In the genomic region with DNA sequence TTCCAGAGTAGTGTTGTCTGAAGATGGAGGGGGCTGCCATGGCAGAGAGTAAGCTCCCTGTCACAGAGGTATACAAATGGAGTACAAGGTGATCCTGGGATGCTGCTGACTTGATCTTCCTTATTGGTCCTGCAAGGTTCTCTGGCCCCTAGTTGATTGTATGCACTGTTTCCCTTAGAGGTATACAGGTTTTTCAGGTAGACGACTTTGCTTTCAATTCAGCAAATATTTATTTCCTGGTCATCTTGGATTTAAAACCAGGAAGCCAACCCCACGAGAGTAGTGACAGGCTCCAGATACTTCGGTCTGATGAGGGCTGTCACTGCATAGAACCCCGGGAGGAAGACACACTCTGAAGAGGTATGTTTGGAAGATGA, we compare ENCODE assay signal across 24 cellular contexts. TPM values are rescaled to one million over a fixed set of nuclear protein-coding genes. Genes with fewer than 3 reads are reported as not detected.
DNase-seq lines count a peak whose midpoint lies in the region; ATAC-seq and TF ChIP-seq lines count a peak whose summit lies in the region.
"Had no signal": no experiment of that assay in that cellular context is flagged by ENCODE, and none has a peak within 500 bp of the region (broad histone marks: within the 10 kb centered on the region; RNA-seq: fewer than 3 reads in every experiment).

No MANE protein-coding gene starts in this region.

- no peaks in the 10 kb centered on the region for H3K36me3 ChIP-seq in prostate gland
- H3K36me3 ChIP-seq: BLaER1 treated with 17β-estradiol and CSF1 and Interleukin-3, amounts not matched to agents 10 nM and 100 nM; SJSA1 had no signal

- no peak overlapping the region for H3K56ac ChIP-seq in H9 (ENCODE audit: insufficient read length, low read depth, low read length)

- H3K23ac ChIP-seq in H9 (ENCODE audit: insufficient read length, low read depth, low read length), result no peak overlapping the region

- no peaks in the 10 kb centered on the region for H4K20me1 ChIP-seq in H9 (ENCODE audit: control insufficient read depth, insufficient read depth, insufficient read length)
- H4K20me1 ChIP-seq: BLaER1 treated with 17β-estradiol and CSF1 and Interleukin-3, amounts not matched to agents 10 nM and 100 nM had no signal

- H2BK12ac ChIP-seq in H9 (ENCODE audit: insufficient read length, low read depth, low read length), result no peak overlapping the region

- no peak overlapping the region for H2BK120ac ChIP-seq in H9 (ENCODE audit: low read depth, low read length, poor library complexity, severe bottlenecking)

- peak overlapping the region; percentile 2 for H3K27ac Mint-ChIP-seq in activated naive CD8-positive, alpha-beta T cell treated with anti-CD3 and anti-CD28 coated beads, Interleukin-2, amount 10 ng/mL, durations not matched to agents 7 days and 5 days
- H3K27ac Mint-ChIP-seq in activated naive CD8-positive, alpha-beta T cell treated with anti-CD3 and anti-CD28 coated beads, Interleukin-2, amount 50 U/mL, for 24 hours, result no peak overlapping the region
- no peak overlapping the region for H3K27ac Mint-ChIP-seq in H9
- H3K27ac Mint-ChIP-seq in dendritic cell treated with granulocyte-macrophage colony-stimulating factor and Interleukin-4, amounts not matched to agents 40 ng/mL and 50 ng/mL, for 4 days, result peak overlapping the region; percentile 8
- H3K27ac Mint-ChIP-seq: GM23338 had no signal

- no peak overlapping the region for H4K8ac ChIP-seq in H9 (replicated peaks; ENCODE audit: insufficient read length, low read depth, low read length)

- H3K27me3 Mint-ChIP-seq in activated naive CD8-positive, alpha-beta T cell treated with anti-CD3 and anti-CD28 coated beads, Interleukin-2, amount 10 ng/mL, durations not matched to agents 7 days and 5 days, result no peaks in the 10 kb centered on the region
- no peaks in the 10 kb centered on the region for H3K27me3 Mint-ChIP-seq in activated naive CD8-positive, alpha-beta T cell treated with anti-CD3 and anti-CD28 coated beads, Interleukin-2, amount 50 U/mL, for 24 hours
- no peaks in the 10 kb centered on the region for H3K27me3 Mint-ChIP-seq in H9 (ENCODE audit: low read depth)
- no peaks in the 10 kb centered on the region for H3K27me3 Mint-ChIP-seq in dendritic cell treated with granulocyte-macrophage colony-stimulating factor and Interleukin-4, amounts not matched to agents 40 ng/mL and 50 ng/mL, for 4 days

- POLR2A ChIA-PET in activated naive CD8-positive, alpha-beta T cell treated with anti-CD3 and anti-CD28 coated beads, Interleukin-2, amount 10 ng/mL, durations not matched to agents 7 days and 5 days (lab: Charles Lee), result no interaction called here

- H2BK20ac ChIP-seq in H9 (ENCODE audit: low read depth, low read length, poor library complexity, severe bottlenecking), result no peak overlapping the region

- H3K23me2 ChIP-seq in H9 (ENCODE audit: insufficient read length, low read depth, low read length, poor library complexity, severe bottlenecking), result no peaks in the 10 kb centered on the region

- no peak overlapping the region for H3K18ac ChIP-seq in H9 (ENCODE audit: insufficient read length, low read depth, low read length)

- no peak overlapping the region for H3K4me3 Mint-ChIP-seq in activated naive CD8-positive, alpha-beta T cell treated with anti-CD3 and anti-CD28 coated beads, Interleukin-2, amount 10 ng/mL, durations not matched to agents 7 days and 5 days
- H3K4me3 Mint-ChIP-seq in activated naive CD8-positive, alpha-beta T cell treated with anti-CD3 and anti-CD28 coated beads, Interleukin-2, amount 50 U/mL, for 24 hours, result no peak overlapping the region
- no peak overlapping the region for H3K4me3 Mint-ChIP-seq in H9
- H3K4me3 Mint-ChIP-seq in dendritic cell treated with granulocyte-macrophage colony-stimulating factor and Interleukin-4, amounts not matched to agents 40 ng/mL and 50 ng/mL, for 4 days, result no peak overlapping the region
- H3K4me3 Mint-ChIP-seq: GM23338 had no signal

- intact Hi-C loops in dendritic cell treated with granulocyte-macrophage colony-stimulating factor and Interleukin-4, amounts not matched to agents 40 ng/mL and 50 ng/mL, for 4 days (cut with micrococcal nuclease), result no loop called here
- intact Hi-C loops in prostate gland (cut with DNase I), result no loop called here

- H4K91ac ChIP-seq in H9 (ENCODE audit: insufficient read length, low read depth, low read length), result no peak overlapping the region

- no peaks in the 10 kb centered on the region for H3K79me1 ChIP-seq in H9 (ENCODE audit: insufficient read depth, low read depth, low read length, poor library complexity, severe bottlenecking)

- no peak overlapping the region for H2BK5ac ChIP-seq in H9 (ENCODE audit: insufficient read length, low read length)

- no peak for ATAC-seq in activated naive CD8-positive, alpha-beta T cell treated with anti-CD3 and anti-CD28 coated beads, Interleukin-2, amount 10 ng/mL, durations not matched to agents 7 days and 5 days (ENCODE audit: low read depth)
- no peak for ATAC-seq in activated naive CD8-positive, alpha-beta T cell treated with anti-CD3 and anti-CD28 coated beads, Interleukin-2, amount 50 U/mL, for 24 hours
- no peak for ATAC-seq in activated CD4-positive, CD25-positive, alpha-beta regulatory T cell treated with anti-CD3 and anti-CD28 coated beads, Interleukin-2, amount 50 U/mL, for 24 hours
- ATAC-seq: GM23338, HCT116, HepG2, K562, Panc1 had no signal

- no peaks in the 10 kb centered on the region for H3K4me1 ChIP-seq in H9 (ENCODE audit: insufficient read depth, low read length)
- H3K4me1 ChIP-seq in prostate gland (replicated peaks), result peaks cover 4% of the 10 kb centered on the region
- H3K4me1 ChIP-seq: SJSA1 had no signal

- H3K27ac ChIP-seq in H9 (ENCODE audit: insufficient read length, low read depth, low read length) (no peak overlapping the region), prostate gland (peak overlapping the region; percentile 74 to 80)
- H3K27ac ChIP-seq: BLaER1 treated with 17β-estradiol and CSF1 and Interleukin-3, amounts not matched to agents 10 nM and 100 nM; HL-60; SJSA1 had no signal

- H3K9ac ChIP-seq in H9 (ENCODE audit: extremely low read depth, insufficient read length, low read length), result no peak overlapping the region
- H3K9ac ChIP-seq: BLaER1 treated with 17β-estradiol and CSF1 and Interleukin-3, amounts not matched to agents 10 nM and 100 nM had no signal

- H3K9me3 Mint-ChIP-seq in activated naive CD8-positive, alpha-beta T cell treated with anti-CD3 and anti-CD28 coated beads, Interleukin-2, amount 10 ng/mL, durations not matched to agents 7 days and 5 days, result no peaks in the 10 kb centered on the region
- no peaks in the 10 kb centered on the region for H3K9me3 Mint-ChIP-seq in activated naive CD8-positive, alpha-beta T cell treated with anti-CD3 and anti-CD28 coated beads, Interleukin-2, amount 50 U/mL, for 24 hours
- no peaks in the 10 kb centered on the region for H3K9me3 Mint-ChIP-seq in H9
- H3K9me3 Mint-ChIP-seq in dendritic cell treated with granulocyte-macrophage colony-stimulating factor and Interleukin-4, amounts not matched to agents 40 ng/mL and 50 ng/mL, for 4 days, result no peaks in the 10 kb centered on the region
- H3K9me3 Mint-ChIP-seq: GM23338 had no signal

- no peak for DNase-seq in activated naive CD8-positive, alpha-beta T cell treated with anti-CD3 and anti-CD28 coated beads, Interleukin-2, amount 10 ng/mL, durations not matched to agents 7 days and 5 days
- no peak for DNase-seq in activated naive CD8-positive, alpha-beta T cell treated with anti-CD3 and anti-CD28 coated beads, Interleukin-2, amount 50 U/mL, for 24 hours
- DNase-seq in H9 (peak; percentile 8), prostate gland (ENCODE audit: low spot score) (peak; percentile 64), cerebellum (ENCODE audit: low spot score) (no peak)
- no peak for DNase-seq in stimulated activated CD4-positive, alpha-beta T cell treated with anti-CD3 and anti-CD28 coated beads, Interleukin-2, amount 100 ng/mL, for 48 hours
- DNase-seq: ACHN, NCI-H1092 treated with DMSO at 0.1 percent for 48 hours, NCI-H1436 treated with DMSO at 0.1 percent for 48 hours, NCI-H1930, NCI-H2171, NCI-H345, NCI-H524, NCI-H82 had no signal

- TF ChIP-seq POLR2A in prostate gland (IDR thresholded peaks at IDR 0.05), result no peak

- H3K14ac ChIP-seq in H9 (ENCODE audit: insufficient read depth, low read length), result no peak overlapping the region

- H3K9me3 ChIP-seq in H9 (ENCODE audit: control insufficient read depth, low read depth, low read length) (no peaks in the 10 kb centered on the region), prostate gland (no peaks in the 10 kb centered on the region)
- H3K9me3 ChIP-seq: BLaER1 treated with 17β-estradiol and CSF1 and Interleukin-3, amounts not matched to agents 10 nM and 100 nM; SJSA1 had no signal

- no peak overlapping the region for H2AK5ac ChIP-seq in H9 (ENCODE audit: insufficient read length, low read length)

- no peak overlapping the region for H3K4me3 ChIP-seq in prostate gland
- H3K4me3 ChIP-seq: BLaER1 treated with 17β-estradiol and CSF1 and Interleukin-3, amounts not matched to agents 10 nM and 100 nM; GM23338; K562; SJSA1 had no signal

- no peaks in the 10 kb centered on the region for H3K4me1 Mint-ChIP-seq in activated naive CD8-positive, alpha-beta T cell treated with anti-CD3 and anti-CD28 coated beads, Interleukin-2, amount 10 ng/mL, durations not matched to agents 7 days and 5 days
- H3K4me1 Mint-ChIP-seq in activated naive CD8-positive, alpha-beta T cell treated with anti-CD3 and anti-CD28 coated beads, Interleukin-2, amount 50 U/mL, for 24 hours, result peaks cover 2% of the 10 kb centered on the region
- H3K4me1 Mint-ChIP-seq in H9, result peaks cover 8 to 15% of the 10 kb centered on the region in 2 experiments
- peaks cover 23% of the 10 kb centered on the region for H3K4me1 Mint-ChIP-seq in dendritic cell treated with granulocyte-macrophage colony-stimulating factor and Interleukin-4, amounts not matched to agents 40 ng/mL and 50 ng/mL, for 4 days (ENCODE audit: low read depth)

- H2AFZ ChIP-seq in H9 (ENCODE audit: low read length), result no peak overlapping the region
- H2AFZ ChIP-seq: GM23338 had no signal

- H3K27me3 ChIP-seq in H9 (ENCODE audit: insufficient read depth, low read length), result no peaks in the 10 kb centered on the region
- no peaks in the 10 kb centered on the region for H3K27me3 ChIP-seq in prostate gland (replicated peaks; ENCODE audit: insufficient read depth)
- H3K27me3 ChIP-seq: BLaER1 treated with 17β-estradiol and CSF1 and Interleukin-3, amounts not matched to agents 10 nM and 100 nM; SJSA1 had no signal

- H4K5ac ChIP-seq in H9 (ENCODE audit: insufficient read length, low read depth, low read length), result no peak overlapping the region

- H3K36me3 Mint-ChIP-seq in activated naive CD8-positive, alpha-beta T cell treated with anti-CD3 and anti-CD28 coated beads, Interleukin-2, amount 10 ng/mL, durations not matched to agents 7 days and 5 days, result peaks cover 3% of the 10 kb centered on the region
- no peaks in the 10 kb centered on the region for H3K36me3 Mint-ChIP-seq in activated naive CD8-positive, alpha-beta T cell treated with anti-CD3 and anti-CD28 coated beads, Interleukin-2, amount 50 U/mL, for 24 hours (ENCODE audit: low read depth)
- peaks cover 9 to 20% (median 10%) of the 10 kb centered on the region in 3 experiments; a peak in 5 of 7 replicates for H3K36me3 Mint-ChIP-seq in H9 (ENCODE audit: insufficient read depth in 1 of 3, low read depth in 3 of 3)
- H3K36me3 Mint-ChIP-seq in dendritic cell treated with granulocyte-macrophage colony-stimulating factor and Interleukin-4, amounts not matched to agents 40 ng/mL and 50 ng/mL, for 4 days (ENCODE audit: low read depth), result peaks cover 39% of the 10 kb centered on the region

- no peak overlapping the region for H3K4ac ChIP-seq in H9 (ENCODE audit: low read depth, low read length)

- H3T11ph ChIP-seq in H9 (ENCODE audit: low read length), result no peak overlapping the region

- no peak overlapping the region for H3K4me2 ChIP-seq in H9 (ENCODE audit: insufficient read depth, insufficient read length, low read length)
- H3K4me2 ChIP-seq: BLaER1 treated with 17β-estradiol and CSF1 and Interleukin-3, amounts not matched to agents 10 nM and 100 nM; GM23338 had no signal

- TF ChIP-seq CTCF in H9 (conservative IDR thresholded peaks at IDR 0.05) (no peak), prostate gland (IDR thresholded peaks at IDR 0.05) (no peak)

- no CpG with 5 or more reads among the region's 4 CpGs for WGBS in H9 (ENCODE audit: extremely low coverage, insufficient read length, low lambda C conversion rate)
- 44% methylated on average over 4 of the region's 4 CpGs for WGBS in prostate gland

- H3K79me2 ChIP-seq in H9 (ENCODE audit: insufficient read depth, low read length), result no peaks in the 10 kb centered on the region

- no peak overlapping the region for H2BK15ac ChIP-seq in H9 (ENCODE audit: low read depth, low read length)

RNA-seq across cellular contexts. Expression of a gene that starts 16.5 kb away (rescaled TPM):
- total RNA-seq in activated naive CD8-positive, alpha-beta T cell treated with anti-CD3 and anti-CD28 coated beads, Interleukin-2, amount 10 ng/mL, durations not matched to agents 7 days and 5 days, result 100 to 1,000 TPM in 1 of 2 experiments, 10 to 100 TPM in 1; 99.0 to 108 TPM
- total RNA-seq in H9 (2021) (12.5 and 14.7 TPM in 2 replicates), prostate gland (10 to 100 TPM; 23.4 to 24.3 TPM), cerebellum (2.6 TPM)

RNA-seq across cellular contexts. Expression of a gene that starts 56.9 kb away (rescaled TPM):
- total RNA-seq in activated naive CD8-positive, alpha-beta T cell treated with anti-CD3 and anti-CD28 coated beads, Interleukin-2, amount 10 ng/mL, durations not matched to agents 7 days and 5 days, result 10 to 100 TPM; 11.7 to 12.0 TPM
- 15.5 and 15.8 TPM in 2 replicates for total RNA-seq in H9 (2021)
- total RNA-seq in prostate gland, result 10 to 100 TPM; 31.2 to 45.3 TPM
- 2.7 TPM for total RNA-seq in cerebellum

Comparison
In these comparisons a context has a peak if more than half of its experiments do, and no peak if none do; other contexts are left out.
1. H3K27ac Mint-ChIP-seq: peak in activated naive CD8-positive, alpha-beta T cell treated with anti-CD3 and anti-CD28 coated beads, Interleukin-2, amount 10 ng/mL, durations not matched to agents 7 days and 5 days (single experiment) and dendritic cell treated with granulocyte-macrophage colony-stimulating factor and Interleukin-4, amounts not matched to agents 40 ng/mL and 50 ng/mL, for 4 days (single experiment); none in activated naive CD8-positive, alpha-beta T cell treated with anti-CD3 and anti-CD28 coated beads, Interleukin-2, amount 50 U/mL, for 24 hours (single experiment) and H9 (0 of 3).
2. DNase-seq: peak in H9 (single experiment) and prostate gland (single experiment); none in activated naive CD8-positive, alpha-beta T cell treated with anti-CD3 and anti-CD28 coated beads, Interleukin-2, amount 10 ng/mL, durations not matched to agents 7 days and 5 days (single experiment), activated naive CD8-positive, alpha-beta T cell treated with anti-CD3 and anti-CD28 coated beads, Interleukin-2, amount 50 U/mL, for 24 hours (single experiment), stimulated activated CD4-positive, alpha-beta T cell treated with anti-CD3 and anti-CD28 coated beads, Interleukin-2, amount 100 ng/mL, for 48 hours (0 of 2) and cerebellum (single experiment).